9 cellular contexts compared by ENCODE assay signal in the genomic region with DNA sequence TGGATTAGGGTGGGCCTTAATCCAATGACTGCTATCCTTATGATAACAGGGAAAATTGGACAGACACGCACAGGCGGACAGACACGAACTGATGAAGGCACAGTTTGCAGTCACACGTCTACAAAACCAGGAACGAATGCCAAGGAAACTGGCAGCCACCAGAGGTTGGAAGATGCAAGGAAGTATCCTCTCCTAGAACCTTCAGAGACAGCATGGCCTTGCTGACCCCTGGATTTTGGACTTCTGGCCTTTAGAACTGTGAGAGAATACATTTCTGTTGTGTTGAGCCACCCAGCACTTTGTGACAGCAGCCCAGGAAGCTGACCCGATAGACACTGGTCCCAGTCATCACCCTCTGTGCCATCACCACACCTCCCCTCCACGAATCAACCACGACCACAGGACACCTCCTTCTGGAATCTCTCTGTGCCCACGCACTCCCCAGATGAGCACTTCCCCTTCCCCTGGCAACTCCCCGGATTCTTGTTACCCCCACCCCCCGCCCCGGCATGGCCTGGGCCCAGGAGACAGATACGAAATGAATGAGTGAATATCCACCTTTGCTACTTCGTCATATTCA. TPM values are rescaled to one million over a fixed set of nuclear protein-coding genes. Genes with fewer than 3 reads are reported as not detected.
A peak's percentile ranks its signal among the peaks of the same experiment; 100 is the strongest.
DNase-seq lines count a peak whose midpoint lies in the region; ATAC-seq, FAIRE-seq and TF ChIP-seq lines count a peak whose summit lies in the region.
"Had no signal": no experiment of that assay in that cellular context is flagged by ENCODE, and none has a peak within 500 bp of the region (broad histone marks: within the 10 kb centered on the region; RNA-seq: fewer than 3 reads in every experiment).

No MANE protein-coding gene starts in this region.

- H3K36me3 ChIP-seq in KMS-11 (ENCODE audit: insufficient read depth) (no peaks in the 10 kb centered on the region), GM12878 (ENCODE audit: control insufficient read depth in 2 of 2, insufficient read depth in 2 of 2, low read length in 1 of 2) (no peaks in the 10 kb centered on the region)

- H3K9me3 ChIP-seq in GM12878 (replicated peaks; ENCODE audit: control insufficient read depth, insufficient read depth, low read length): no peaks in the 10 kb centered on the region

- H3K27me3 ChIP-seq in KMS-11 (ENCODE audit: insufficient read depth, low read depth): no peaks in the 10 kb centered on the region
- H3K27me3 ChIP-seq in GM12878 (replicated peaks in 1 of 2; ENCODE audit: control insufficient read depth in 2 of 2, insufficient read depth in 2 of 2, low read length in 1 of 2): no peaks in the 10 kb centered on the region

- H3K4me1 Mint-ChIP-seq in natural killer cell: peaks cover 50 to 65% of the 10 kb centered on the region in 2 donors

- BruUV-seq in GM12878 (replicated peaks; lab: Mats Ljungman, UMichigan): no TSS peak

- H3K36me3 Mint-ChIP-seq in natural killer cell: no peaks in the 10 kb centered on the region

- WGBS in GM12878 (ENCODE audit: insufficient coverage, insufficient replicate concordance, low lambda C conversion rate, missing lambda C conversion rate): 51% methylated on average over 14 of the region's 14 CpGs

- no peaks in the 10 kb centered on the region for H3K27me3 Mint-ChIP-seq in natural killer cell (ENCODE audit: low read depth in 2 of 2)

- H4K20me1 ChIP-seq in KMS-11 (ENCODE audit: insufficient read depth): no peaks in the 10 kb centered on the region
- H4K20me1 ChIP-seq in GM12878 (ENCODE audit: control insufficient read depth, insufficient read depth): no peaks in the 10 kb centered on the region

- peaks cover 35% of the 10 kb centered on the region for H3K4me1 ChIP-seq in KMS-11 (ENCODE audit: low read depth, poor library complexity, severe bottlenecking)
- peaks cover 48% of the 10 kb centered on the region for H3K4me1 ChIP-seq in GM12878 (ENCODE audit: control insufficient read depth, insufficient read depth, low read length)

- peak overlapping the region; percentile 98 for H3K27ac Mint-ChIP-seq in natural killer cell

- RAD21 ChIA-PET in GM12878 (lab: Charles Lee; ENCODE audit: unreplicated experiment): interaction anchor here (0.9 to 8.2 kb wide), 15 partner anchors 10 to 123 kb away, joined by 3 to 219 read pairs (median 7); a partner anchor contains a TSS

- H3K79me2 ChIP-seq in KMS-11 (ENCODE audit: insufficient read depth, low read depth): peaks cover 37% of the 10 kb centered on the region
- H3K79me2 ChIP-seq in GM12878 (ENCODE audit: control insufficient read depth, insufficient read depth, low read length): peaks cover 75% of the 10 kb centered on the region

- H3K4me3 Mint-ChIP-seq in natural killer cell: peak overlapping the region; percentile 82

- FAIRE-seq in GM12878 (lab: Jason Lieb, UNC): peak; percentile 18

- peak overlapping the region; percentile 33 for H3K27ac ChIP-seq in C4-2B
- peak overlapping the region; percentile 71; the same call in 1 of the 2 replicates for H3K27ac ChIP-seq in KMS-11
- no peak overlapping the region for H3K27ac ChIP-seq in GM12878 (ENCODE audit: control insufficient read depth, insufficient read depth)

- H3K9ac ChIP-seq in KMS-11: peak overlapping the region; percentile 32; the same call in 1 of the 2 replicates
- H3K9ac ChIP-seq in GM12878 (ENCODE audit: control insufficient read depth, insufficient read depth, low read length): peak overlapping the region; percentile 24; the same call in 1 of the 2 replicates

- H3K4me2 ChIP-seq in KMS-11 (peak overlapping the region; percentile 92; the same call in 1 of the 2 replicates), GM12878 (ENCODE audit: control insufficient read depth, insufficient read depth) (peak overlapping the region; percentile 70)

- TF ChIP-seq POLR2A in GM12878 (IDR thresholded peaks at IDR 0.05; ENCODE audit: low read depth, low read length): no peak

- CTCF ChIA-PET in GM12878 (lab: Yijun Ruan, JAX): interaction anchor here (1.0 to 8.7 kb wide), 26 partner anchors 9 to 227 kb away, joined by 3 to 401 read pairs (median 8); a partner anchor contains a TSS

- ATAC-seq in GM12878 (no peak), natural killer cell (no peak), HG02571 (IDR thresholded peaks at IDR 0.05; ENCODE audit: unreplicated experiment) (no peak), HG03439 (IDR thresholded peaks at IDR 0.05; ENCODE audit: unreplicated experiment) (no peak), HG02588 (IDR thresholded peaks at IDR 0.05; ENCODE audit: unreplicated experiment) (no peak)

- no peaks in the 10 kb centered on the region for H3K9me3 Mint-ChIP-seq in natural killer cell

- H3K4me3 ChIP-seq in KMS-11 (IDR thresholded peaks at IDR 0.05; ENCODE audit: insufficient read depth, low read depth, low read length) (no peak overlapping the region), GM12878 (no peak overlapping the region)

- intact Hi-C loops in GM12878 (cut with micrococcal nuclease; ENCODE audit: unreplicated experiment): loop anchor here (1.0 to 5.0 kb wide), 3 partner anchors 30 to 123 kb away; no protein-coding TSS in a partner anchor
- intact Hi-C loops in natural killer cell (cut with micrococcal nuclease): loop anchor here (1.0 to 10.0 kb wide), 5 partner anchors 12 to 1890 kb away; a partner anchor contains a TSS

- DNase-seq in GM12878 (ENCODE audit: low read depth, low spot score) (no peak), natural killer cell (no peak), dedifferentiated amniotic fluid mesenchymal stem cell (ENCODE audit: extremely low spot score) (no peak)
- DNase-seq: foreskin melanocyte had no signal

- SMC1A ChIA-PET in GM12878 (lab: Charles Lee; ENCODE audit: uncharacterized antibody, unreplicated experiment): interaction anchor here (0.7 to 6.0 kb wide), 14 partner anchors 12 to 199 kb away, joined by 3 to 48 read pairs (median 7); no protein-coding TSS in a partner anchor

- in situ Hi-C loops in GM12878 (cut with MboI): loop anchor here (5.0 to 25.0 kb wide), 2 partner anchors 38 to 1883 kb away; no protein-coding TSS in a partner anchor

- TF ChIP-seq RAD21 in GM12878 (IDR thresholded peaks at IDR 0.05; ENCODE audit: insufficient read depth, low read depth, low read length): no peak

- POLR2A ChIA-PET in GM12878 (lab: Charles Lee): interaction anchor here (0.6 to 4.9 kb wide), 7 partner anchors 11 to 284 kb away, joined by 3 to 66 read pairs (median 7); no protein-coding TSS in a partner anchor

- no peak overlapping the region for H2AFZ ChIP-seq in KMS-11 (ENCODE audit: low read depth)
- no peak overlapping the region for H2AFZ ChIP-seq in GM12878 (ENCODE audit: control insufficient read depth, low read depth, low read length)

- TF ChIP-seq CTCF in C4-2B (conservative IDR thresholded peaks at IDR 0.05): no peak; the same call in 1 of the 2 replicates
- no peak for TF ChIP-seq CTCF in KMS-11 (conservative IDR thresholded peaks at IDR 0.05; ENCODE audit: low read depth, low read length)
- TF ChIP-seq CTCF in GM12878 (IDR thresholded peaks at IDR 0.05 in 2 of 3, conservative IDR thresholded peaks at IDR 0.05 in 1 of 3; ENCODE audit: control insufficient read depth in 2 of 3, extremely low read depth in 1 of 3, insufficient read depth in 1 of 3, low read depth in 3 of 3, low read length in 3 of 3): no peak
- TF ChIP-seq CTCF in natural killer cell (IDR thresholded peaks at IDR 0.05): no peak

- no peak for TF ChIP-seq EP300 in GM12878 (IDR thresholded peaks at IDR 0.05; ENCODE audit: borderline replicate concordance in 1 of 2, control insufficient read depth in 1 of 2, low read depth in 2 of 2, low read length in 2 of 2)

TF ChIP-seq in GM12878, 131 proteins besides CTCF, POLR2A, EP300 and RAD21 (continues in another document):
- TF ChIP-seq NR2C1 (IDR thresholded peaks at IDR 0.05): no peak

RNA-seq across cellular contexts. Expression of a gene that starts 18.7 kb away (rescaled TPM):
- 19.1 and 27.5 TPM in 2 replicates for total RNA-seq in GM12878 (2013; cell fraction: nucleolus; rRNA removed)
- total RNA-seq in GM12878 (2014; rRNA removed) (0.68 and 1.5 TPM in 2 replicates), GM12878 (2014; rRNA removed; fragmentation: Illumina TruSeq; extraction: Trizol) (0.45 and 0.74 TPM in 2 replicates), GM12878 (2021) (1.3 and 1.4 TPM in 2 replicates), natural killer cell (1 to 10 TPM; 1.4 to 2.2 (median 1.7) TPM)
- polyA plus RNA-seq in GM12878 (2011; ENCODE audit: low read depth): 0.30 TPM
- polyA plus RNA-seq in GM12878 (2011; rRNA removed) (0.59 and 1.8 TPM in 2 replicates), GM12878 (2014; fragmentation: Illumina TruSeq; extraction: Trizol) (0.33 and 0.53 TPM in 2 replicates), GM12878 (2014; fragmentation: Nextera tagmentation; extraction: Ambion mirVana) (under 1 TPM; 0.08 to 0.11 TPM), GM12878 (2014; rRNA removed) (1.4 and 1.9 TPM in 2 replicates), GM12878 (2016; fragmentation: Nextera tagmentation; extraction: Ambion mirVana) (under 1 TPM; 0.12 to 0.28 TPM)
- polyA plus RNA-seq in GM12878 (2011; cell fraction: cytosol; rRNA removed): 1.8 and 2.2 TPM in 2 replicates
- polyA plus RNA-seq in GM12878 (2011; cell fraction: nucleus; rRNA removed): 5.1 and 5.4 TPM in 2 replicates
- 1.1 and 1.6 TPM in 2 replicates for polyA plus RNA-seq in GM12878 (2012)
- 3.3 and 4.6 TPM in 2 replicates for polyA minus RNA-seq in GM12878 (2011; rRNA and poly(A)+ RNA removed)
- polyA minus RNA-seq in GM12878 (2011; cell fraction: cytosol; rRNA and poly(A)+ RNA removed): 1.5 and 2.1 TPM in 2 replicates
- 4.8 and 6.5 TPM in 2 replicates for polyA minus RNA-seq in GM12878 (2011; cell fraction: nucleus; rRNA and poly(A)+ RNA removed)

RNA-seq across cellular contexts. Expression of a gene that starts 23.9 kb away (rescaled TPM):
- 87.1 and 89.7 TPM in 2 replicates for total RNA-seq in GM12878 (2013; cell fraction: nucleolus; rRNA removed)
- total RNA-seq in GM12878 (2014; rRNA removed): 29.7 and 34.1 TPM in 2 replicates
- total RNA-seq in GM12878 (2014; rRNA removed; fragmentation: Illumina TruSeq; extraction: Trizol): 17.4 and 19.3 TPM in 2 replicates
- 30.1 and 33.3 TPM in 2 replicates for total RNA-seq in GM12878 (2021)
- polyA plus RNA-seq in GM12878 (2011; ENCODE audit: low read depth): 15.0 TPM
- polyA plus RNA-seq in GM12878 (2011; rRNA removed): 33.7 and 48.6 TPM in 2 replicates
- 56.3 and 59.0 TPM in 2 replicates for polyA plus RNA-seq in GM12878 (2011; cell fraction: cytosol; rRNA removed)
- 264 and 316 TPM in 2 replicates for polyA plus RNA-seq in GM12878 (2011; cell fraction: nucleus; rRNA removed)
- polyA plus RNA-seq in GM12878 (2012): 22.6 and 37.4 TPM in 2 replicates
- 8.4 and 23.1 TPM in 2 replicates for polyA plus RNA-seq in GM12878 (2014; fragmentation: Illumina TruSeq; extraction: Trizol)
- 1 to 10 TPM; 1.3 to 2.0 TPM for polyA plus RNA-seq in GM12878 (2014; fragmentation: Nextera tagmentation; extraction: Ambion mirVana)
- polyA plus RNA-seq in GM12878 (2014; rRNA removed): 43.7 and 49.3 TPM in 2 replicates
- 10 to 100 TPM in 1 of 2 experiments, 1 to 10 TPM in 1; 7.6 to 13.3 TPM for polyA plus RNA-seq in GM12878 (2016; fragmentation: Nextera tagmentation; extraction: Ambion mirVana)
- polyA minus RNA-seq in GM12878 (2011; rRNA and poly(A)+ RNA removed): 22.2 and 36.1 TPM in 2 replicates
- 9.8 and 20.6 TPM in 2 replicates for polyA minus RNA-seq in GM12878 (2011; cell fraction: cytosol; rRNA and poly(A)+ RNA removed)
- 38.2 and 39.3 TPM in 2 replicates for polyA minus RNA-seq in GM12878 (2011; cell fraction: nucleus; rRNA and poly(A)+ RNA removed)
- total RNA-seq in natural killer cell: 100 to 1,000 TPM; 206 to 250 (median 208) TPM
